1 cellular context compared by ENCODE assay signal in genomic region chr5:160938532-160938931, GRCh38.
A peak's percentile ranks its signal among the peaks of the same experiment; 100 is the strongest.
TF ChIP-seq lines count a peak whose summit lies in the region.

No MANE protein-coding gene starts in this region.

TF ChIP-seq in HEK293, 187 proteins besides CTCF, POLR2A, EP300 and RAD21 (continued from another document and continues in another):
- TF ChIP-seq, protein P1, sequence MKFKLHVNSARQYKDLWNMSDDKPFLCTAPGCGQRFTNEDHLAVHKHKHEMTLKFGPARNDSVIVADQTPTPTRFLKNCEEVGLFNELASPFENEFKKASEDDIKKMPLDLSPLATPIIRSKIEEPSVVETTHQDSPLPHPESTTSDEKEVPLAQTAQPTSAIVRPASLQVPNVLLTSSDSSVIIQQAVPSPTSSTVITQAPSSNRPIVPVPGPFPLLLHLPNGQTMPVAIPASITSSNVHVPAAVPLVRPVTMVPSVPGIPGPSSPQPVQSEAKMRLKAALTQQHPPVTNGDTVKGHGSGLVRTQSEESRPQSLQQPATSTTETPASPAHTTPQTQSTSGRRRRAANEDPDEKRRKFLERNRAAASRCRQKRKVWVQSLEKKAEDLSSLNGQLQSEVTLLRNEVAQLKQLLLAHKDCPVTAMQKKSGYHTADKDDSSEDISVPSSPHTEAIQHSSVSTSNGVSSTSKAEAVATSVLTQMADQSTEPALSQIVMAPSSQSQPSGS (tag by site-specific recombination; IDR thresholded peaks at IDR 0.05; ENCODE audit: low read depth), result 0 out of 2 replicates have a peak, but pooled peaks have one; percentile 14
- TF ChIP-seq WT1 (tag by site-specific recombination; IDR thresholded peaks at IDR 0.05) (no peak), OVOL3 (tag by site-specific recombination; IDR thresholded peaks at IDR 0.05) (no peak), ZNF157 (tag by site-specific recombination; IDR thresholded peaks at IDR 0.05) (no peak), ZNF426 (tag by site-specific recombination; IDR thresholded peaks at IDR 0.05) (no peak), TRIM28 (IDR thresholded peaks at IDR 0.05; ENCODE audit: borderline replicate concordance, low read length) (no peak), ZSCAN4 (tag by site-specific recombination; IDR thresholded peaks at IDR 0.05) (no peak), ZNF707 (tag by site-specific recombination; IDR thresholded peaks at IDR 0.05) (no peak), SP3 (tag by site-specific recombination; IDR thresholded peaks at IDR 0.05) (no peak), ZNF561 (tag by site-specific recombination; IDR thresholded peaks at IDR 0.05; ENCODE audit: borderline replicate concordance) (no peak), ZSCAN30 (tag by site-specific recombination; IDR thresholded peaks at IDR 0.05) (no peak), KLF8 (tag by site-specific recombination; IDR thresholded peaks at IDR 0.05) (0 out of 2 replicates have a peak, but pooled peaks have one; percentile 31), GFI1B (tag by site-specific recombination; IDR thresholded peaks at IDR 0.05) (no peak), KLF16 (tag by site-specific recombination; IDR thresholded peaks at IDR 0.05) (no peak), YY1 (tag by site-specific recombination; IDR thresholded peaks at IDR 0.05) (no peak), ZNF132 (tag by site-specific recombination; IDR thresholded peaks at IDR 0.05; ENCODE audit: borderline replicate concordance) (no peak), SETDB1 (IDR thresholded peaks at IDR 0.05; ENCODE audit: insufficient read length, low read length) (peak; percentile 45), ZNF768 (tag by site-specific recombination; IDR thresholded peaks at IDR 0.05) (no peak), ZBTB26 (tag by site-specific recombination; optimal IDR thresholded peaks at IDR 0.05) (no peak), KLF17 (tag by site-specific recombination; IDR thresholded peaks at IDR 0.05) (no peak), ZNF76 (tag by site-specific recombination; IDR thresholded peaks at IDR 0.05; ENCODE audit: borderline replicate concordance, low read depth) (no peak), ZNF362 (tag by site-specific recombination; IDR thresholded peaks at IDR 0.05) (no peak), ZNF350 (tag by site-specific recombination; IDR thresholded peaks at IDR 0.05) (no peak), ZNF37A (tag by site-specific recombination; IDR thresholded peaks at IDR 0.05) (no peak), ZNF660 (tag by site-specific recombination; IDR thresholded peaks at IDR 0.05) (0 out of 2 replicates have a peak, but pooled peaks have one; percentile 49), ZBTB1 (tag by site-specific recombination; IDR thresholded peaks at IDR 0.05) (no peak), FEZF1 (tag by site-specific recombination; IDR thresholded peaks at IDR 0.05) (no peak), ZNF391 (tag by site-specific recombination; IDR thresholded peaks at IDR 0.05; ENCODE audit: borderline replicate concordance, low read depth) (no peak), ZFP3 (tag by site-specific recombination; IDR thresholded peaks at IDR 0.05; ENCODE audit: low read depth) (no peak), ZNF623 (tag by site-specific recombination; IDR thresholded peaks at IDR 0.05) (no peak), ZNF138 (tag by site-specific recombination; IDR thresholded peaks at IDR 0.05; ENCODE audit: borderline replicate concordance) (no peak), ZNF146 (tag by site-specific recombination; IDR thresholded peaks at IDR 0.05) (no peak), ZIC2 (tag by site-specific recombination; IDR thresholded peaks at IDR 0.05) (no peak), MYNN (tag by site-specific recombination; IDR thresholded peaks at IDR 0.05; ENCODE audit: borderline replicate concordance) (no peak)
- TF ChIP-seq, protein P2, sequence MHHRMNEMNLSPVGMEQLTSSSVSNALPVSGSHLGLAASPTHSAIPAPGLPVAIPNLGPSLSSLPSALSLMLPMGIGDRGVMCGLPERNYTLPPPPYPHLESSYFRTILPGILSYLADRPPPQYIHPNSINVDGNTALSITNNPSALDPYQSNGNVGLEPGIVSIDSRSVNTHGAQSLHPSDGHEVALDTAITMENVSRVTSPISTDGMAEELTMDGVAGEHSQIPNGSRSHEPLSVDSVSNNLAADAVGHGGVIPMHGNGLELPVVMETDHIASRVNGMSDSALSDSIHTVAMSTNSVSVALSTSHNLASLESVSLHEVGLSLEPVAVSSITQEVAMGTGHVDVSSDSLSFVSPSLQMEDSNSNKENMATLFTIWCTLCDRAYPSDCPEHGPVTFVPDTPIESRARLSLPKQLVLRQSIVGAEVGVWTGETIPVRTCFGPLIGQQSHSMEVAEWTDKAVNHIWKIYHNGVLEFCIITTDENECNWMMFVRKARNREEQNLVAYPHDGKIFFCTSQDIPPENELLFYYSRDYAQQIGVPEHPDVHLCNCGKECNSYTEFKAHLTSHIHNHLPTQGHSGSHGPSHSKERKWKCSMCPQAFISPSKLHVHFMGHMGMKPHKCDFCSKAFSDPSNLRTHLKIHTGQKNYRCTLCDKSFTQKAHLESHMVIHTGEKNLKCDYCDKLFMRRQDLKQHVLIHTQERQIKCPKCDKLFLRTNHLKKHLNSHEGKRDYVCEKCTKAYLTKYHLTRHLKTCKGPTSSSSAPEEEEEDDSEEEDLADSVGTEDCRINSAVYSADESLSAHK (tag by site-specific recombination; IDR thresholded peaks at IDR 0.05), result no peak
- TF ChIP-seq, protein P3, sequence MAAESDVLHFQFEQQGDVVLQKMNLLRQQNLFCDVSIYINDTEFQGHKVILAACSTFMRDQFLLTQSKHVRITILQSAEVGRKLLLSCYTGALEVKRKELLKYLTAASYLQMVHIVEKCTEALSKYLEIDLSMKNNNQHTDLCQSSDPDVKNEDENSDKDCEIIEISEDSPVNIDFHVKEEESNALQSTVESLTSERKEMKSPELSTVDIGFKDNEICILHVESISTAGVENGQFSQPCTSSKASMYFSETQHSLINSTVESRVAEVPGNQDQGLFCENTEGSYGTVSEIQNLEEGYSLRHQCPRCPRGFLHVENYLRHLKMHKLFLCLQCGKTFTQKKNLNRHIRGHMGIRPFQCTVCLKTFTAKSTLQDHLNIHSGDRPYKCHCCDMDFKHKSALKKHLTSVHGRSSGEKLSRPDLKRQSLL (tag by site-specific recombination; IDR thresholded peaks at IDR 0.05), result no peak
- TF ChIP-seq, protein P4, sequence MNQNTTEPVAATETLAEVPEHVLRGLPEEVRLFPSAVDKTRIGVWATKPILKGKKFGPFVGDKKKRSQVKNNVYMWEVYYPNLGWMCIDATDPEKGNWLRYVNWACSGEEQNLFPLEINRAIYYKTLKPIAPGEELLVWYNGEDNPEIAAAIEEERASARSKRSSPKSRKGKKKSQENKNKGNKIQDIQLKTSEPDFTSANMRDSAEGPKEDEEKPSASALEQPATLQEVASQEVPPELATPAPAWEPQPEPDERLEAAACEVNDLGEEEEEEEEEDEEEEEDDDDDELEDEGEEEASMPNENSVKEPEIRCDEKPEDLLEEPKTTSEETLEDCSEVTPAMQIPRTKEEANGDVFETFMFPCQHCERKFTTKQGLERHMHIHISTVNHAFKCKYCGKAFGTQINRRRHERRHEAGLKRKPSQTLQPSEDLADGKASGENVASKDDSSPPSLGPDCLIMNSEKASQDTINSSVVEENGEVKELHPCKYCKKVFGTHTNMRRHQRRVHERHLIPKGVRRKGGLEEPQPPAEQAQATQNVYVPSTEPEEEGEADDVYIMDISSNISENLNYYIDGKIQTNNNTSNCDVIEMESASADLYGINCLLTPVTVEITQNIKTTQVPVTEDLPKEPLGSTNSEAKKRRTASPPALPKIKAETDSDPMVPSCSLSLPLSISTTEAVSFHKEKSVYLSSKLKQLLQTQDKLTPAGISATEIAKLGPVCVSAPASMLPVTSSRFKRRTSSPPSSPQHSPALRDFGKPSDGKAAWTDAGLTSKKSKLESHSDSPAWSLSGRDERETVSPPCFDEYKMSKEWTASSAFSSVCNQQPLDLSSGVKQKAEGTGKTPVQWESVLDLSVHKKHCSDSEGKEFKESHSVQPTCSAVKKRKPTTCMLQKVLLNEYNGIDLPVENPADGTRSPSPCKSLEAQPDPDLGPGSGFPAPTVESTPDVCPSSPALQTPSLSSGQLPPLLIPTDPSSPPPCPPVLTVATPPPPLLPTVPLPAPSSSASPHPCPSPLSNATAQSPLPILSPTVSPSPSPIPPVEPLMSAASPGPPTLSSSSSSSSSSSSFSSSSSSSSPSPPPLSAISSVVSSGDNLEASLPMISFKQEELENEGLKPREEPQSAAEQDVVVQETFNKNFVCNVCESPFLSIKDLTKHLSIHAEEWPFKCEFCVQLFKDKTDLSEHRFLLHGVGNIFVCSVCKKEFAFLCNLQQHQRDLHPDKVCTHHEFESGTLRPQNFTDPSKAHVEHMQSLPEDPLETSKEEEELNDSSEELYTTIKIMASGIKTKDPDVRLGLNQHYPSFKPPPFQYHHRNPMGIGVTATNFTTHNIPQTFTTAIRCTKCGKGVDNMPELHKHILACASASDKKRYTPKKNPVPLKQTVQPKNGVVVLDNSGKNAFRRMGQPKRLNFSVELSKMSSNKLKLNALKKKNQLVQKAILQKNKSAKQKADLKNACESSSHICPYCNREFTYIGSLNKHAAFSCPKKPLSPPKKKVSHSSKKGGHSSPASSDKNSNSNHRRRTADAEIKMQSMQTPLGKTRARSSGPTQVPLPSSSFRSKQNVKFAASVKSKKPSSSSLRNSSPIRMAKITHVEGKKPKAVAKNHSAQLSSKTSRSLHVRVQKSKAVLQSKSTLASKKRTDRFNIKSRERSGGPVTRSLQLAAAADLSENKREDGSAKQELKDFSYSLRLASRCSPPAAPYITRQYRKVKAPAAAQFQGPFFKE (tag by site-specific recombination; IDR thresholded peaks at IDR 0.05; ENCODE audit: borderline replicate concordance), result no peak
- TF ChIP-seq, protein P5, sequence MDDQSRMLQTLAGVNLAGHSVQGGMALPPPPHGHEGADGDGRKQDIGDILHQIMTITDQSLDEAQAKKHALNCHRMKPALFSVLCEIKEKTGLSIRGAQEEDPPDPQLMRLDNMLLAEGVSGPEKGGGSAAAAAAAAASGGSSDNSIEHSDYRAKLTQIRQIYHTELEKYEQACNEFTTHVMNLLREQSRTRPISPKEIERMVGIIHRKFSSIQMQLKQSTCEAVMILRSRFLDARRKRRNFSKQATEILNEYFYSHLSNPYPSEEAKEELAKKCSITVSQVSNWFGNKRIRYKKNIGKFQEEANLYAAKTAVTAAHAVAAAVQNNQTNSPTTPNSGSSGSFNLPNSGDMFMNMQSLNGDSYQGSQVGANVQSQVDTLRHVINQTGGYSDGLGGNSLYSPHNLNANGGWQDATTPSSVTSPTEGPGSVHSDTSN (CRISPR knock-in tag; IDR thresholded peaks at IDR 0.05), result no peak
- TF ChIP-seq, protein P6, sequence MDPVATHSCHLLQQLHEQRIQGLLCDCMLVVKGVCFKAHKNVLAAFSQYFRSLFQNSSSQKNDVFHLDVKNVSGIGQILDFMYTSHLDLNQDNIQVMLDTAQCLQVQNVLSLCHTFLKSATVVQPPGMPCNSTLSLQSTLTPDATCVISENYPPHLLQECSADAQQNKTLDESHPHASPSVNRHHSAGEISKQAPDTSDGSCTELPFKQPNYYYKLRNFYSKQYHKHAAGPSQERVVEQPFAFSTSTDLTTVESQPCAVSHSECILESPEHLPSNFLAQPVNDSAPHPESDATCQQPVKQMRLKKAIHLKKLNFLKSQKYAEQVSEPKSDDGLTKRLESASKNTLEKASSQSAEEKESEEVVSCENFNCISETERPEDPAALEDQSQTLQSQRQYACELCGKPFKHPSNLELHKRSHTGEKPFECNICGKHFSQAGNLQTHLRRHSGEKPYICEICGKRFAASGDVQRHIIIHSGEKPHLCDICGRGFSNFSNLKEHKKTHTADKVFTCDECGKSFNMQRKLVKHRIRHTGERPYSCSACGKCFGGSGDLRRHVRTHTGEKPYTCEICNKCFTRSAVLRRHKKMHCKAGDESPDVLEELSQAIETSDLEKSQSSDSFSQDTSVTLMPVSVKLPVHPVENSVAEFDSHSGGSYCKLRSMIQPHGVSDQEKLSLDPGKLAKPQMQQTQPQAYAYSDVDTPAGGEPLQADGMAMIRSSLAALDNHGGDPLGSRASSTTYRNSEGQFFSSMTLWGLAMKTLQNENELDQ (tag by site-specific recombination; IDR thresholded peaks at IDR 0.05; ENCODE audit: low read depth), result no peak
- TF ChIP-seq, protein P7, sequence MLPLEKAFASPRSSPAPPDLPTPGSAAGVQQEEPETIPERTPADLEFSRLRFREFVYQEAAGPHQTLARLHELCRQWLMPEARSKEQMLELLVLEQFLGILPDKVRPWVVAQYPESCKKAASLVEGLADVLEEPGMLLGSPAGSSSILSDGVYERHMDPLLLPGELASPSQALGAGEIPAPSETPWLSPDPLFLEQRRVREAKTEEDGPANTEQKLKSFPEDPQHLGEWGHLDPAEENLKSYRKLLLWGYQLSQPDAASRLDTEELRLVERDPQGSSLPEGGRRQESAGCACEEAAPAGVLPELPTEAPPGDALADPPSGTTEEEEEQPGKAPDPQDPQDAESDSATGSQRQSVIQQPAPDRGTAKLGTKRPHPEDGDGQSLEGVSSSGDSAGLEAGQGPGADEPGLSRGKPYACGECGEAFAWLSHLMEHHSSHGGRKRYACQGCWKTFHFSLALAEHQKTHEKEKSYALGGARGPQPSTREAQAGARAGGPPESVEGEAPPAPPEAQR (tag by site-specific recombination; IDR thresholded peaks at IDR 0.05), result no peak
